Comparison of ENCODE assay signal across 8 cellular contexts in the genomic region with DNA sequence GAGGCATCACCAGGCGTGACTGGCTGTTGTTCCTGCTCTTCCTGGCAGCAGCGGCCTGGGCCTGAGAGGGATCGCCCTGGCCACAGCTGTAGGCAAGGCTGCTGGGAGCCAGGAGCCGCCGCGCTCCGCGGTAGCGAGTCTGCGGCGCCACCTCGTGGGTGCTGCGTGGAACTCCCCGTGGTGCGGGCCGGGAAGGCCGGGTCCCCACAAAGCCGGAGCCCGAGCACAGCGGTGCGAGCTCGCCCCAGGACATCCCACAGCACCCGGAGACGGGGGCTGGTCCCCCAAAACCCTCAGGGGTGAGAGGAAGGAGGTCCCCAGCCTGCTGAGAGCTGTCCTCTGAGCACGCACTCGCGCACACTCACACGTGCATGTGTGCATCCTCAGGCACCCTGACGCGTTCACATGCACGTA.
DNase-seq lines count a peak whose midpoint lies in the region; ATAC-seq, FAIRE-seq and TF ChIP-seq lines count a peak whose summit lies in the region.
"Not testable (repeated sequence)": the region's sequence is repeated elsewhere in the genome, so short reads cannot be mapped to it uniquely, and the experiment has no call there.

No MANE protein-coding gene starts in this region.

- CTCF ChIA-PET in K562 (lab: Yijun Ruan, JAX; ENCODE audit: low intra/inter-chr PET ratio) = not testable (repeated sequence)

- DNase-seq in GM04504 (ENCODE audit: low read depth) = peak; percentile 50
- DNase-seq in activated CD4-positive, alpha-beta T cell treated with anti-CD3 and anti-CD28 coated beads, Interleukin-2, amount 50 U/mL, for 48 hours = peak; percentile 73 to 79
- DNase-seq in K562 (ENCODE audit: extremely low read depth in 1 of 4, low spot score in 3 of 4) = peak in 1 of 4 experiments; percentile 56
- peak; percentile 36 for DNase-seq in foreskin melanocyte
- DNase-seq in mesenteric fat pad (ENCODE audit: low spot score) = peak; percentile 90
- not testable (repeated sequence) for DNase-seq in smooth muscle cell (lab: John Stamatoyannopoulos, UW; ENCODE audit: unreplicated experiment)
- DNase-seq in upper lobe of left lung = peak; percentile 74 to 94

- peak overlapping the region; percentile 45 for H3K4me2 ChIP-seq in OCI-LY3 (ENCODE audit: low read length)
- H3K4me2 ChIP-seq in K562 (ENCODE audit: insufficient read depth, low read length); smooth muscle cell: not testable (repeated sequence)

- H3K9ac ChIP-seq in OCI-LY3 (ENCODE audit: low read length); K562 (ENCODE audit: insufficient read depth in 1 of 2, low read depth in 2 of 2, low read length in 2 of 2); smooth muscle cell (ENCODE audit: low read depth): not testable (repeated sequence)

- not testable (repeated sequence) for H3K27me3 ChIP-seq in OCI-LY3 (ENCODE audit: low read depth, low read length); K562 (ENCODE audit: control insufficient read depth in 2 of 2, insufficient read depth in 2 of 2, low read length in 2 of 2); smooth muscle cell (ENCODE audit: low read depth); upper lobe of left lung

- TF ChIP-seq EP300 in K562 (IDR thresholded peaks at IDR 0.05; ENCODE audit: low read length); upper lobe of left lung (IDR thresholded peaks at IDR 0.05): not testable (repeated sequence)

- not testable (repeated sequence) for H3F3A ChIP-seq in smooth muscle cell (ENCODE audit: low read depth)

- H3K9me1 ChIP-seq in K562 (ENCODE audit: control insufficient read depth, insufficient read depth, low read length) = not testable (repeated sequence)

- H3K9me3 ChIP-seq in OCI-LY3 (ENCODE audit: insufficient read depth, low read length); K562 (replicated peaks; ENCODE audit: control insufficient read depth, insufficient read depth, low read depth, low read length); smooth muscle cell (replicated peaks; ENCODE audit: low read depth); upper lobe of left lung: not testable (repeated sequence)

- not testable (repeated sequence) for H4K20me1 ChIP-seq in OCI-LY3 (ENCODE audit: insufficient read depth, low read length); K562 (replicated peaks; ENCODE audit: control insufficient read depth, insufficient read depth, low read length); smooth muscle cell (ENCODE audit: low read depth)

- FAIRE-seq in K562 (lab: Jason Lieb, UNC) = not testable (repeated sequence)

- ATAC-seq in K562; upper lobe of left lung (ENCODE audit: low FRiP score in 2 of 2): not testable (repeated sequence)

- H3K4me3 ChIP-seq in OCI-LY3 (ENCODE audit: low read length); K562; smooth muscle cell; upper lobe of left lung: not testable (repeated sequence)

- H3K36me3 ChIP-seq in OCI-LY3 (replicated peaks; ENCODE audit: low read depth, low read length); K562 (ENCODE audit: control insufficient read depth, insufficient read depth, low read length); smooth muscle cell (ENCODE audit: low read depth); upper lobe of left lung: not testable (repeated sequence)

- H3K4me1 ChIP-seq in OCI-LY3 (ENCODE audit: low read length); K562 (replicated peaks in 1 of 2; ENCODE audit: control insufficient read depth in 2 of 2, insufficient read depth in 2 of 2, low read length in 2 of 2); smooth muscle cell (ENCODE audit: low read depth); upper lobe of left lung: not testable (repeated sequence)

- BruUV-seq in K562 (replicated peaks; lab: Mats Ljungman, UMichigan) = not testable (repeated sequence)

- H3K79me2 ChIP-seq in OCI-LY3 (ENCODE audit: low read length); K562 (ENCODE audit: control insufficient read depth, insufficient read depth, low read length); smooth muscle cell (ENCODE audit: low read depth): not testable (repeated sequence)

- TF ChIP-seq POLR2A in K562 (conservative IDR thresholded peaks at IDR 0.05); upper lobe of left lung (IDR thresholded peaks at IDR 0.05): not testable (repeated sequence)

- POLR2A ChIA-PET in K562 (lab: Yijun Ruan, JAX) = not testable (repeated sequence)

- not testable (repeated sequence) for H2AFZ ChIP-seq in OCI-LY3 (ENCODE audit: low read depth, low read length); smooth muscle cell (ENCODE audit: low read depth)
- H2AFZ ChIP-seq in K562 (ENCODE audit: low read depth, low read length) = peak overlapping the region; percentile 32; the same call in 1 of the 2 replicates

- peak; percentile 38 for TF ChIP-seq CTCF in OCI-LY3 (IDR thresholded peaks at IDR 0.05; ENCODE audit: low read depth, low read length)
- TF ChIP-seq CTCF in K562 (IDR thresholded peaks at IDR 0.05 in 2 of 3, conservative IDR thresholded peaks at IDR 0.05 in 1 of 3; ENCODE audit: insufficient read depth in 2 of 3, low read depth in 1 of 3, low read length in 3 of 3) = peak; percentile 38 to 58 (median 52); a peak in 4 of 6 replicates
- TF ChIP-seq CTCF in smooth muscle cell (IDR thresholded peaks at IDR 0.05; ENCODE audit: borderline replicate concordance, insufficient read depth, poor library complexity, severe bottlenecking) = peak; percentile 57
- TF ChIP-seq CTCF in upper lobe of left lung (IDR thresholded peaks at IDR 0.05) = peak in 5 of 6 experiments; percentile 40 to 79 (median 69)

- peak; percentile 47 to 59 for TF ChIP-seq RAD21 in K562 (CRISPR knock-in tag; conservative IDR thresholded peaks at IDR 0.05 in 1 of 2, IDR thresholded peaks at IDR 0.05 in 1 of 2)

- 21% methylated on average over 8 of the region's 31 CpGs for WGBS in K562 (ENCODE audit: insufficient coverage, low coverage, missing lambda C conversion rate)
- 49% methylated on average over 31 of the region's 31 CpGs for WGBS in smooth muscle cell (ENCODE audit: low lambda C conversion rate)
- WGBS in upper lobe of left lung, 2 donors = 28 to 55% methylated on average over 4 to 13 of the region's 31 CpGs

- in situ Hi-C loops in K562 (cut with MboI) = not testable (repeated sequence)

- intact Hi-C loops in K562 (cut with micrococcal nuclease) = not testable (repeated sequence)

- H3K27ac ChIP-seq in OCI-LY3 (ENCODE audit: low read length) = peak overlapping the region; percentile 54
- not testable (repeated sequence) for H3K27ac ChIP-seq in K562 (ENCODE audit: extremely low read depth, low read depth, low read length); smooth muscle cell (ENCODE audit: low read depth); upper lobe of left lung

TF ChIP-seq in K562, 482 proteins besides CTCF, POLR2A, EP300 and RAD21:
- peak; percentile 41; the same call in 1 of the 2 replicates for TF ChIP-seq SMC3 (conservative IDR thresholded peaks at IDR 0.05; ENCODE audit: insufficient read depth, low read depth, low read length)
